Comparison of ENCODE assay signal across 12 cellular contexts in the genomic region with DNA sequence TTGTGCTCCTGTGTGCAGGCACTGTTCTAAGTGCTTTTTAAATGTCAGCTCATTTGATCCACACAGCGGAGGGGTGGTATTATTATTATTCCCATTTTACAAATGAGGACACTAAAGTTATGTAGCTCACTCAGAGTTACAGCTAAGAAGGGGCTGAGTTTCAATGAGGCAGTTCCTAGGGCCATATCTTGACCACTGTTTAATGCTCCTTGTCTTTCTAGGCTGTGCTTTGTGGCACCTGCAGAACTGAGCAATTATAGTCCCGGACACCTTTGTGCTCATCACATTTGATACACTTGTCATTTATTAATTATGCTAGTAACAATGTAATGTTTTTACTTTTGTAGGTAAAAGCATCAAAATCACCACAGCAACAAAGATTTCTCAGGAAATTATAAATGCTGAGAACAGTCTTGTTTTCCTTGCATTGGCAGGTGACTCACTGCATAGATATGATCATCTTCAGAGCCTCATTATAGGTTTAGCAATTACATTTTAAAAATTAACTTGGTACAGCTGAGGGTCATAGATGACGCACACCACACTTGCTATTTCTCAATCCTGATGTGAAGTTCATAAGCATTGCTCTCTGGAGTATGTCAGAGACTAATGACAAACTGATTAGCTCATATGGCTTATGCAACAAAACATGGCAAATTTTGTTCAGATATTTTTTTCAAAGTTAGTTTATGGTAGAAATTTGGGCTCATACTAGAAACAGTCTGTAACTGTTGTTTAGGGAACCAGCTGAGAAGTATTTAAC.
DNase-seq lines count a peak whose midpoint lies in the region; ATAC-seq, FAIRE-seq and TF ChIP-seq lines count a peak whose summit lies in the region.
"Had no signal": no experiment of that assay in that cellular context is flagged by ENCODE, and none has a peak within 500 bp of the region (broad histone marks: within the 10 kb centered on the region; RNA-seq: fewer than 3 reads in every experiment).

No MANE protein-coding gene starts in this region.

- CTCF ChIA-PET in endothelial cell of umbilical vein (lab: Charles Lee): interaction anchor here (0.9 to 2.8 kb wide), 7 partner anchors 10 to 113 kb away, joined by 3 to 12 read pairs (median 3); no protein-coding TSS in a partner anchor
- CTCF ChIA-PET in naive thymus-derived CD4-positive, alpha-beta T cell (lab: Charles Lee): no interaction called here

- TF ChIP-seq CTCF in D721Med (IDR thresholded peaks at IDR 0.05; ENCODE audit: insufficient read depth, missing control alignments) (no peak), endothelial cell of umbilical vein (IDR thresholded peaks at IDR 0.05; ENCODE audit: extremely low read depth in 1 of 2, insufficient read depth in 1 of 2, low read depth in 1 of 2, low read length in 2 of 2) (no peak)

- POLR2A ChIA-PET in endothelial cell of umbilical vein (lab: Charles Lee): no interaction called here
- POLR2A ChIA-PET in naive thymus-derived CD4-positive, alpha-beta T cell (lab: Charles Lee): no interaction called here

- no peaks in the 10 kb centered on the region for H3K36me3 Mint-ChIP-seq in naive thymus-derived CD4-positive, alpha-beta T cell
- no peaks in the 10 kb centered on the region for H3K36me3 Mint-ChIP-seq in activated naive CD4-positive, alpha-beta T cell treated with anti-CD3 and anti-CD28 coated beads, Interleukin-2, amount 50 U/mL, for 72 hours
- no peaks in the 10 kb centered on the region for H3K36me3 Mint-ChIP-seq in activated naive CD8-positive, alpha-beta T cell treated with anti-CD3 and anti-CD28 coated beads for 36 hours
- H3K36me3 Mint-ChIP-seq in T-helper 2 cell treated with Interferon-gamma antibody and Interleukin-4, amounts not matched to agents 5 μg/mL and 100 μg/mL, for 36 hours (ENCODE audit: low read depth): no peaks in the 10 kb centered on the region

- H3K9me1 ChIP-seq in endothelial cell of umbilical vein (replicated peaks; ENCODE audit: control insufficient read depth, extremely low read depth, insufficient read depth, low read length): no peaks in the 10 kb centered on the region

- H3K4me2 ChIP-seq in endothelial cell of umbilical vein (ENCODE audit: insufficient read depth, low read length): no peak overlapping the region

- dilution Hi-C loops in endothelial cell of umbilical vein (cut with MboI; ENCODE audit: extremely low pct_ligation_motif_present, low sequenced_read_pairs): no loop called here

- no peak overlapping the region for H3K9ac ChIP-seq in endothelial cell of umbilical vein (replicated peaks; ENCODE audit: extremely low read depth, insufficient read depth, low read length)

- H3K9me3 Mint-ChIP-seq in naive thymus-derived CD4-positive, alpha-beta T cell: no peaks in the 10 kb centered on the region
- H3K9me3 Mint-ChIP-seq in activated naive CD4-positive, alpha-beta T cell treated with anti-CD3 and anti-CD28 coated beads, Interleukin-2, amount 50 U/mL, for 72 hours: no peaks in the 10 kb centered on the region
- H3K9me3 Mint-ChIP-seq in activated naive CD8-positive, alpha-beta T cell treated with anti-CD3 and anti-CD28 coated beads for 36 hours: no peaks in the 10 kb centered on the region
- no peaks in the 10 kb centered on the region for H3K9me3 Mint-ChIP-seq in T-helper 2 cell treated with Interferon-gamma antibody and Interleukin-4, amounts not matched to agents 5 μg/mL and 100 μg/mL, for 36 hours
- H3K9me3 Mint-ChIP-seq: T-helper 1 cell treated with Interleukin-12 subunit alpha and Interleukin-12 subunit beta and Interleukin-4 antibody, amounts not matched to agents 30 μg/mL and 1 μg/mL, for 36 hours had no signal

- intact Hi-C loops in endothelial cell of umbilical vein (cut with micrococcal nuclease): loop anchor here (2.0 kb wide), 1 partner anchor 22 kb away; no protein-coding TSS in a partner anchor
- intact Hi-C loops in naive thymus-derived CD4-positive, alpha-beta T cell (cut with micrococcal nuclease): no loop called here

- no peak for TF ChIP-seq POLR2A in endothelial cell of umbilical vein (IDR thresholded peaks at IDR 0.05; ENCODE audit: low read depth, low read length)

- H3K27me3 Mint-ChIP-seq in naive thymus-derived CD4-positive, alpha-beta T cell: peaks cover 0 to 19% (median 15%) of the 10 kb centered on the region in 5 donors
- peaks cover 15% of the 10 kb centered on the region for H3K27me3 Mint-ChIP-seq in activated naive CD8-positive, alpha-beta T cell treated with anti-CD3 and anti-CD28 coated beads for 36 hours
- H3K27me3 Mint-ChIP-seq in T-helper 2 cell treated with Interferon-gamma antibody and Interleukin-4, amounts not matched to agents 5 μg/mL and 100 μg/mL, for 36 hours (ENCODE audit: low read depth): peaks cover 2% of the 10 kb centered on the region

- no peak overlapping the region for H2AFZ ChIP-seq in endothelial cell of umbilical vein (ENCODE audit: low read depth, low read length)

- H3K27ac ChIP-seq in endothelial cell of umbilical vein (ENCODE audit: insufficient read depth, low read depth, low read length): no peak overlapping the region
- H3K27ac ChIP-seq in naive thymus-derived CD4-positive, alpha-beta T cell (ENCODE audit: low read depth, low read length): no peak overlapping the region

- no TSS peak for BruUV-seq in endothelial cell of umbilical vein (replicated peaks; lab: Mats Ljungman, UMichigan)

- H3K4me1 ChIP-seq in endothelial cell of umbilical vein (ENCODE audit: control insufficient read depth, extremely low read depth, insufficient read depth, low read length): peaks cover 6% of the 10 kb centered on the region
- H3K4me1 ChIP-seq in naive thymus-derived CD4-positive, alpha-beta T cell (ENCODE audit: control insufficient read depth in 2 of 2, insufficient read depth in 2 of 2, low read length in 2 of 2): no peaks in the 10 kb centered on the region

- H3K36me3 ChIP-seq in endothelial cell of umbilical vein (ENCODE audit: control insufficient read depth in 2 of 2, extremely low read depth in 1 of 2, insufficient read depth in 2 of 2, low read length in 2 of 2): no peaks in the 10 kb centered on the region
- H3K36me3 ChIP-seq in naive thymus-derived CD4-positive, alpha-beta T cell (ENCODE audit: control insufficient read depth in 2 of 3, insufficient read depth in 3 of 3, low read length in 3 of 3): no peaks in the 10 kb centered on the region

- no peak overlapping the region for H3K4me3 Mint-ChIP-seq in naive thymus-derived CD4-positive, alpha-beta T cell
- no peak overlapping the region for H3K4me3 Mint-ChIP-seq in activated naive CD8-positive, alpha-beta T cell treated with anti-CD3 and anti-CD28 coated beads for 36 hours
- no peak overlapping the region for H3K4me3 Mint-ChIP-seq in T-helper 2 cell treated with Interferon-gamma antibody and Interleukin-4, amounts not matched to agents 5 μg/mL and 100 μg/mL, for 36 hours
- H3K4me3 Mint-ChIP-seq: T-helper 1 cell treated with Interleukin-12 subunit alpha and Interleukin-12 subunit beta and Interleukin-4 antibody, amounts not matched to agents 30 μg/mL and 1 μg/mL, for 36 hours had no signal

- no peaks in the 10 kb centered on the region for H3K27me3 ChIP-seq in endothelial cell of umbilical vein (ENCODE audit: control insufficient read depth in 2 of 2, insufficient read depth in 2 of 2, low read length in 2 of 2)
- H3K27me3 ChIP-seq in naive thymus-derived CD4-positive, alpha-beta T cell (ENCODE audit: control insufficient read depth in 2 of 2, insufficient read depth in 2 of 2, low read length in 2 of 2): no peaks in the 10 kb centered on the region

- no peak overlapping the region for H3K27ac Mint-ChIP-seq in naive thymus-derived CD4-positive, alpha-beta T cell
- H3K27ac Mint-ChIP-seq in activated naive CD4-positive, alpha-beta T cell treated with anti-CD3 and anti-CD28 coated beads, Interleukin-2, amount 50 U/mL, for 72 hours: no peak overlapping the region
- no peak overlapping the region for H3K27ac Mint-ChIP-seq in activated naive CD8-positive, alpha-beta T cell treated with anti-CD3 and anti-CD28 coated beads for 36 hours
- H3K27ac Mint-ChIP-seq in T-helper 2 cell treated with Interferon-gamma antibody and Interleukin-4, amounts not matched to agents 5 μg/mL and 100 μg/mL, for 36 hours: no peak overlapping the region
- H3K27ac Mint-ChIP-seq: T-helper 1 cell treated with Interleukin-12 subunit alpha and Interleukin-12 subunit beta and Interleukin-4 antibody, amounts not matched to agents 30 μg/mL and 1 μg/mL, for 36 hours had no signal

- DNase-seq in D721Med (ENCODE audit: insufficient read length, low spot score) (no peak), NOMO-1 treated with DMSO at 0.1 percent for 48 hours (lab: John Stamatoyannopoulos, UW; ENCODE audit: unreplicated experiment) (peak; percentile 79), endothelial cell of umbilical vein (ENCODE audit: low read depth, low spot score) (peak; percentile 64), NCI-H2196 (lab: John Stamatoyannopoulos, UW; ENCODE audit: unreplicated experiment) (no peak)
- DNase-seq in naive thymus-derived CD4-positive, alpha-beta T cell: no peak
- no peak for DNase-seq in activated naive CD4-positive, alpha-beta T cell treated with anti-CD3 and anti-CD28 coated beads, Interleukin-2, amount 50 U/mL, for 72 hours (ENCODE audit: low spot score in 2 of 2)
- DNase-seq in activated naive CD8-positive, alpha-beta T cell treated with anti-CD3 and anti-CD28 coated beads for 36 hours: no peak
- no peak for DNase-seq in T-helper 2 cell treated with Interferon-gamma antibody and Interleukin-4, amounts not matched to agents 5 μg/mL and 100 μg/mL, for 36 hours (ENCODE audit: low spot score)
- DNase-seq: activated gamma-delta T cell, glutamatergic neuron, NCI-H2081 had no signal

- no peaks in the 10 kb centered on the region for H3K79me2 ChIP-seq in endothelial cell of umbilical vein (ENCODE audit: control insufficient read depth, insufficient read depth, low read length)

- peak; percentile 32 for ATAC-seq in naive thymus-derived CD4-positive, alpha-beta T cell
- ATAC-seq in activated naive CD4-positive, alpha-beta T cell treated with anti-CD3 and anti-CD28 coated beads, Interleukin-2, amount 50 U/mL, for 72 hours: no peak

- H3K4me1 Mint-ChIP-seq in naive thymus-derived CD4-positive, alpha-beta T cell: no peaks in the 10 kb centered on the region
- no peaks in the 10 kb centered on the region for H3K4me1 Mint-ChIP-seq in activated naive CD8-positive, alpha-beta T cell treated with anti-CD3 and anti-CD28 coated beads for 36 hours
- no peaks in the 10 kb centered on the region for H3K4me1 Mint-ChIP-seq in T-helper 2 cell treated with Interferon-gamma antibody and Interleukin-4, amounts not matched to agents 5 μg/mL and 100 μg/mL, for 36 hours (ENCODE audit: low read depth)

- H3K4me3 ChIP-seq in endothelial cell of umbilical vein (replicated peaks in 1 of 3; ENCODE audit: insufficient read depth in 1 of 3, low read depth in 1 of 3, low read length in 3 of 3): no peak overlapping the region
- H3K4me3 ChIP-seq in naive thymus-derived CD4-positive, alpha-beta T cell (ENCODE audit: low read length): no peak overlapping the region

- FAIRE-seq in D721Med (lab: Jason Lieb, UNC): peak; percentile 6
- FAIRE-seq in endothelial cell of umbilical vein (lab: Jason Lieb, UNC): peak; percentile 12

- H3K9me3 ChIP-seq in endothelial cell of umbilical vein (replicated peaks; ENCODE audit: control insufficient read depth, insufficient read depth, low read length): no peaks in the 10 kb centered on the region
- H3K9me3 ChIP-seq in naive thymus-derived CD4-positive, alpha-beta T cell (ENCODE audit: control insufficient read depth in 2 of 3, low read length in 3 of 3): no peaks in the 10 kb centered on the region

- H4K20me1 ChIP-seq in endothelial cell of umbilical vein (replicated peaks; ENCODE audit: control insufficient read depth, extremely low read depth, insufficient read depth, low read length): no peaks in the 10 kb centered on the region

Comparison
In these comparisons a context has a peak if more than half of its experiments do, and no peak if none do; other contexts are left out.
1. DNase-seq: peak in NOMO-1 treated with DMSO at 0.1 percent for 48 hours (single experiment) and endothelial cell of umbilical vein (single experiment); none in D721Med (single experiment), naive thymus-derived CD4-positive, alpha-beta T cell (0 of 9), NCI-H2196 (single experiment), activated naive CD4-positive, alpha-beta T cell treated with anti-CD3 and anti-CD28 coated beads, Interleukin-2, amount 50 U/mL, for 72 hours (0 of 2), activated naive CD8-positive, alpha-beta T cell treated with anti-CD3 and anti-CD28 coated beads for 36 hours (single experiment) and T-helper 2 cell treated with Interferon-gamma antibody and Interleukin-4, amounts not matched to agents 5 μg/mL and 100 μg/mL, for 36 hours (single experiment).